18 cellular contexts compared by ENCODE assay signal in genomic region chr11:100970273-100971164, GRCh38.
DNase-seq lines count a peak whose midpoint lies in the region; ATAC-seq and TF ChIP-seq lines count a peak whose summit lies in the region.
"Had no signal": no experiment of that assay in that cellular context is flagged by ENCODE, and none has a peak within 500 bp of the region (broad histone marks: within the 10 kb centered on the region; RNA-seq: fewer than 3 reads in every experiment).

No MANE protein-coding gene starts in this region.

- intact Hi-C loops in heart left ventricle (cut with DNase I) (loop anchor here in 4 of 10 donors (5.0 to 10.0 kb wide), 3 partner anchors 72 to 464 kb away; partner anchors contain the start of gene PGR (in 2 of the 4)), sciatic nerve (cut with DNase I) (no loop called here)

- H3K36me3 ChIP-seq in heart left ventricle, result peaks cover 0 to 39% (median 3%) of the 10 kb centered on the region in 9 donors

- H3K27ac ChIP-seq in heart left ventricle, result peak overlapping the region in 8 of 12 donors; percentile 6 to 60 (median 47)
- H3K27ac ChIP-seq: GM23248, HL-60 had no signal

- TF ChIP-seq CTCF in choroid plexus epithelial cell (conservative IDR thresholded peaks at IDR 0.05; ENCODE audit: low read depth, low read length) (no peak), heart left ventricle (IDR thresholded peaks at IDR 0.05) (no peak)

- DNase-seq in OCI-M1 (lab: John Stamatoyannopoulos, UW) (peak; percentile 26), choroid plexus epithelial cell (ENCODE audit: low read depth) (peak; percentile 23), heart left ventricle (peak in 2 of 5 donors; percentile 7 to 20), sciatic nerve (ENCODE audit: low spot score) (no peak), NCI-H510A treated with DMSO at 0.1 percent for 48 hours (lab: John Stamatoyannopoulos, UW) (no peak)
- DNase-seq: ACHN; Calu3; CD4-positive, CD25-positive, alpha-beta regulatory T cell; DMS79; MM.1S; NCI-H1105; NCI-H1694 treated with DMSO at 0.1 percent for 48 hours; NCI-H748 treated with DMSO at 0.1 percent for 48 hours; SHP77 had no signal

- H3K4me3 ChIP-seq in choroid plexus epithelial cell (ENCODE audit: low read depth, low read length), result no peak overlapping the region
- no peak overlapping the region for H3K4me3 ChIP-seq in heart left ventricle
- H3K4me3 ChIP-seq: GM23248 had no signal

- peak; percentile 73 to 84 (median 77) for ATAC-seq in heart left ventricle
- ATAC-seq in sciatic nerve, result peak; percentile 45
- no peak for ATAC-seq in HG03378 (IDR thresholded peaks at IDR 0.05; ENCODE audit: unreplicated experiment)
- ATAC-seq in esophagus mucosa, result no peak

- H3K4me1 ChIP-seq in heart left ventricle, result peaks cover 0 to 16% (median 4%) of the 10 kb centered on the region in 12 donors

- H3K27me3 ChIP-seq in heart left ventricle, result no peaks in the 10 kb centered on the region

- TF ChIP-seq POLR2A in heart left ventricle (IDR thresholded peaks at IDR 0.05), result no peak

- WGBS in heart left ventricle, 4 donors, result 39 to 48% (median 43%) methylated on average over 5 of the region's 5 CpGs

- peaks cover 0 to 23% (median 12%) of the 10 kb centered on the region in 12 donors for H3K9me3 ChIP-seq in heart left ventricle

Comparison
In these comparisons a context has a peak if more than half of its experiments do, and no peak if none do; other contexts are left out.
1. DNase-seq: peak in OCI-M1 (single experiment) and choroid plexus epithelial cell (single experiment); none in sciatic nerve (single experiment) and NCI-H510A treated with DMSO at 0.1 percent for 48 hours (single experiment).
2. ATAC-seq: peak in heart left ventricle (4 of 4) and sciatic nerve (single experiment); none in HG03378 (single experiment) and esophagus mucosa (single experiment).